In the genomic region with DNA sequence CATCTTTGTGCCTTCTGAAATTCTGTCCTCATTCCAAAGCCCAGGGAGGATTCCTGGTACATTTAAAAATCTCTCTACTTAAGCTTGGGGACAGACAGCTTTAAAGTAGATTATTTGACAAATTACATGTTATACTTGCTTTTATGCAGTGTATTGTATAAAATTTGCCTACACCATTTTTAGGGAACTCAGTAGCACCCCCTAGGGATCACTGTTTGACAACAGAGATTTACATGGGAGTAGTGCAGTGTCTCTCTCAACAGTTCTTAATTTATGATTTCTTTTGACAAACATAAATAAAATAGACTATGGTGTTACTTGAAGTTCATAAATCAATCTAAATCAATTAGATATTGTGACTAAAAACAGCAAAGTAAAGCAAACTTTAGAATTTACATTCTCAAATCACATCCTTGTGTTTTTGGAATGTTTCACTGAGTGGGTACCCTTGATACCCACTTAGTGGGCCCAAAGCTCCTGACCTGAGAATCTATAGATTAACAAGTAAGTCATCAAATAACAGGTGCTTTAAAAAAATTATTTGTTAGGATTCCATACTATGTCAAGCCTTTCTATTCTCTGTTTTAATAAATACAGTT, we compare ENCODE assay signal across 8 cellular contexts.
DNase-seq lines count a peak whose midpoint lies in the region; ATAC-seq, FAIRE-seq and TF ChIP-seq lines count a peak whose summit lies in the region.

No MANE protein-coding gene starts in this region.

- H4K20me1 ChIP-seq in astrocyte (ENCODE audit: insufficient read depth, low read length) = no peaks in the 10 kb centered on the region

- no peaks in the 10 kb centered on the region for H3K79me2 ChIP-seq in astrocyte (ENCODE audit: insufficient read depth, low read length)

- FAIRE-seq in astrocyte (lab: Jason Lieb, UNC) = peak; percentile 74

- H3K27me3 ChIP-seq in astrocyte (ENCODE audit: insufficient read depth, low read length) = no peaks in the 10 kb centered on the region

- H3K4me1 Mint-ChIP-seq in astrocyte (ENCODE audit: low read depth, unreplicated experiment) (peaks cover 9% of the 10 kb centered on the region), mesothelial cell of epicardium (peaks cover 6% of the 10 kb centered on the region)

- H3K36me3 ChIP-seq in astrocyte (ENCODE audit: insufficient read depth, low read length) = no peaks in the 10 kb centered on the region

- ATAC-seq in GM18870 (IDR thresholded peaks at IDR 0.05; ENCODE audit: unreplicated experiment) = no peak

- no peak overlapping the region for H2AFZ ChIP-seq in astrocyte (ENCODE audit: low read depth, low read length)

- H3K9me3 ChIP-seq in astrocyte (ENCODE audit: insufficient read depth, low read depth, low read length) = peaks cover 2% of the 10 kb centered on the region

- H3K27ac Mint-ChIP-seq in astrocyte (ENCODE audit: unreplicated experiment) = no peak overlapping the region
- no peak overlapping the region for H3K27ac Mint-ChIP-seq in mesothelial cell of epicardium

- H3K4me3 ChIP-seq in LNCaP clone FGC (ENCODE audit: low read depth, low read length) (no peak overlapping the region), astrocyte (ENCODE audit: insufficient read depth, low read depth, low read length) (no peak overlapping the region)

- no peak overlapping the region for H3K9ac ChIP-seq in astrocyte (ENCODE audit: low read length)

- no peak overlapping the region for H3K4me3 Mint-ChIP-seq in astrocyte (ENCODE audit: unreplicated experiment)
- no peak overlapping the region for H3K4me3 Mint-ChIP-seq in mesothelial cell of epicardium

- H3K4me1 ChIP-seq in astrocyte (ENCODE audit: insufficient read depth, low read length) = peaks cover 6% of the 10 kb centered on the region

- TF ChIP-seq CTCF in LNCaP clone FGC (IDR thresholded peaks at IDR 0.05; ENCODE audit: control insufficient read depth, extremely low read depth, insufficient read depth) = peak; percentile 63
- TF ChIP-seq CTCF in astrocyte (IDR thresholded peaks at IDR 0.05; ENCODE audit: insufficient read depth, low read depth, low read length) = peak; percentile 52
- TF ChIP-seq CTCF in mesothelial cell of epicardium (IDR thresholded peaks at IDR 0.05; ENCODE audit: unreplicated experiment) = peak; percentile 33

- H3K27ac ChIP-seq in astrocyte (ENCODE audit: low read depth, low read length) = no peak overlapping the region

- H3K36me3 Mint-ChIP-seq in astrocyte (ENCODE audit: low read depth, unreplicated experiment) (no peaks in the 10 kb centered on the region), mesothelial cell of epicardium (no peaks in the 10 kb centered on the region)

- DNase-seq in GF-D8 (lab: John Stamatoyannopoulos, UW) = peak; percentile 42
- DNase-seq in LNCaP clone FGC (ENCODE audit: low read depth) = no peak
- no peak for DNase-seq in astrocyte (ENCODE audit: low read depth)
- DNase-seq in mesothelial cell of epicardium (ENCODE audit: low spot score in 2 of 2, unreplicated experiment in 2 of 2) = no peak
- no peak for DNase-seq in dedifferentiated amniotic fluid mesenchymal stem cell (ENCODE audit: extremely low spot score)
- no peak for DNase-seq in posterior cingulate gyrus
- no peak for DNase-seq in NCI-H510A treated with DMSO at 0.1 percent for 48 hours (lab: John Stamatoyannopoulos, UW)

- intact Hi-C loops in posterior cingulate gyrus (cut with DNase I) = loop anchor here (5.0 kb wide), 1 partner anchor 211 kb away; no protein-coding TSS in a partner anchor

- no peaks in the 10 kb centered on the region for H3K9me3 Mint-ChIP-seq in astrocyte (ENCODE audit: unreplicated experiment)
- peaks cover 15% of the 10 kb centered on the region for H3K9me3 Mint-ChIP-seq in mesothelial cell of epicardium

- no peak overlapping the region for H3K4me2 ChIP-seq in astrocyte (ENCODE audit: low read length)

- H3K27me3 Mint-ChIP-seq in astrocyte (ENCODE audit: low read depth, unreplicated experiment) = no peaks in the 10 kb centered on the region
- no peaks in the 10 kb centered on the region for H3K27me3 Mint-ChIP-seq in mesothelial cell of epicardium (ENCODE audit: low read depth)
